In the genomic region with DNA sequence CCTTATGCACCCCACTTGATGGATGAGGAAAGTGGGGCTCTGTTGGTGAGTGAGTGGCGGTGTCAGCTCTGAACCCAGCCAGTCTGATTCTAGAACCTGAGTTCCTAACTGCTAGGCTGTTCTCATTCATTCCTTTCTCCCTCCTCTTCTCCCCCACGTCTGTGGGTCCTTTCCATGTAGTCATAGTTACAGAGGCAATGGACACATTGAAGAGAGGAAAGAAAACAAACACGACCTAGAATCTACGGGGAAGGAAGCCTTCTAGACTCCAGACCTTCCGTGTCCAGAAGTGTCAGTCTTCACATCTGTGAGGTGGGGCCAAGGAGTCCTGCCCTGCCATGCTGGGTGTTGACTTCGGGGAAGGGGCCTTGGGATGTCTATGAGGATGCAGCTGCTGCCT, we compare ENCODE assay signal across 1 cellular context.
TF ChIP-seq lines count a peak whose summit lies in the region.

No MANE protein-coding gene starts in this region.

TF ChIP-seq in IMR-90, 13 proteins besides CTCF, POLR2A, EP300 and RAD21:
- TF ChIP-seq MAZ (IDR thresholded peaks at IDR 0.05; ENCODE audit: borderline replicate concordance, low read depth, low read length), result no peak
- no peak for TF ChIP-seq SMC3 (IDR thresholded peaks at IDR 0.05; ENCODE audit: low read depth, low read length)
- no peak for TF ChIP-seq MAFK (IDR thresholded peaks at IDR 0.05; ENCODE audit: low read depth, low read length)
- TF ChIP-seq, protein P1, sequence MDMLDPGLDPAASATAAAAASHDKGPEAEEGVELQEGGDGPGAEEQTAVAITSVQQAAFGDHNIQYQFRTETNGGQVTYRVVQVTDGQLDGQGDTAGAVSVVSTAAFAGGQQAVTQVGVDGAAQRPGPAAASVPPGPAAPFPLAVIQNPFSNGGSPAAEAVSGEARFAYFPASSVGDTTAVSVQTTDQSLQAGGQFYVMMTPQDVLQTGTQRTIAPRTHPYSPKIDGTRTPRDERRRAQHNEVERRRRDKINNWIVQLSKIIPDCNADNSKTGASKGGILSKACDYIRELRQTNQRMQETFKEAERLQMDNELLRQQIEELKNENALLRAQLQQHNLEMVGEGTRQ (IDR thresholded peaks at IDR 0.05; ENCODE audit: low read depth, low read length), result no peak
- TF ChIP-seq, protein P2, sequence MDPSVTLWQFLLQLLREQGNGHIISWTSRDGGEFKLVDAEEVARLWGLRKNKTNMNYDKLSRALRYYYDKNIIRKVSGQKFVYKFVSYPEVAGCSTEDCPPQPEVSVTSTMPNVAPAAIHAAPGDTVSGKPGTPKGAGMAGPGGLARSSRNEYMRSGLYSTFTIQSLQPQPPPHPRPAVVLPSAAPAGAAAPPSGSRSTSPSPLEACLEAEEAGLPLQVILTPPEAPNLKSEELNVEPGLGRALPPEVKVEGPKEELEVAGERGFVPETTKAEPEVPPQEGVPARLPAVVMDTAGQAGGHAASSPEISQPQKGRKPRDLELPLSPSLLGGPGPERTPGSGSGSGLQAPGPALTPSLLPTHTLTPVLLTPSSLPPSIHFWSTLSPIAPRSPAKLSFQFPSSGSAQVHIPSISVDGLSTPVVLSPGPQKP (IDR thresholded peaks at IDR 0.05; ENCODE audit: borderline replicate concordance, low read depth, low read length), result no peak
- no peak for TF ChIP-seq CEBPB (IDR thresholded peaks at IDR 0.05; ENCODE audit: low read depth, low read length)
- no peak for TF ChIP-seq NFE2L2 (IDR thresholded peaks at IDR 0.05; ENCODE audit: low read depth, low read length)
- TF ChIP-seq BHLHE40 (IDR thresholded peaks at IDR 0.05; ENCODE audit: low read depth, low read length), result no peak
